ENCODE assay signal across 11 cellular contexts in genomic region chr10:102397222-102398171, GRCh38. TPM values are rescaled to one million over a fixed set of nuclear protein-coding genes. Genes with fewer than 3 reads are reported as not detected.
DNase-seq lines count a peak whose midpoint lies in the region; ATAC-seq and TF ChIP-seq lines count a peak whose summit lies in the region.
"Had no signal": no experiment of that assay in that cellular context is flagged by ENCODE, and none has a peak within 500 bp of the region (broad histone marks: within the 10 kb centered on the region; RNA-seq: fewer than 3 reads in every experiment).

No MANE protein-coding gene starts in this region.

- peaks cover 0 to 51% (median 9%) of the 10 kb centered on the region in 3 experiments for H3K36me3 ChIP-seq in naive thymus-derived CD4-positive, alpha-beta T cell (ENCODE audit: control insufficient read depth in 2 of 3, insufficient read depth in 3 of 3, low read length in 3 of 3)
- no peaks in the 10 kb centered on the region for H3K36me3 ChIP-seq in prostate gland

- peaks cover 69% of the 10 kb centered on the region for H3K36me3 Mint-ChIP-seq in activated CD8-positive, alpha-beta T cell treated with anti-CD3 and anti-CD28 coated beads for 36 hours (ENCODE audit: low read depth)
- peaks cover 0 to 42% (median 4%) of the 10 kb centered on the region in 5 donors for H3K36me3 Mint-ChIP-seq in naive thymus-derived CD4-positive, alpha-beta T cell

- H3K4me3 ChIP-seq in AG04450 (ENCODE audit: low read depth, low read length) (no peak overlapping the region), GM08714 (ENCODE audit: low read length) (peak overlapping the region; percentile 79; the same call in 1 of the 2 replicates), prostate gland (no peak overlapping the region)
- no peak overlapping the region for H3K4me3 ChIP-seq in naive thymus-derived CD4-positive, alpha-beta T cell (ENCODE audit: low read length)

- H3K4me3 Mint-ChIP-seq in activated CD8-positive, alpha-beta T cell treated with anti-CD3 and anti-CD28 coated beads for 36 hours = peak overlapping the region; percentile 93
- peak overlapping the region; percentile 91 to 99 (median 96) for H3K4me3 Mint-ChIP-seq in naive thymus-derived CD4-positive, alpha-beta T cell

- TF ChIP-seq POLR2A in prostate gland (IDR thresholded peaks at IDR 0.05) = no peak

- POLR2A ChIA-PET in AG04450 (lab: Yijun Ruan, JAX) = interaction anchor here (0.6 kb wide), 1 partner anchor 8 kb away, joined by 6 read pairs; no protein-coding TSS in a partner anchor
- POLR2A ChIA-PET in activated CD8-positive, alpha-beta T cell treated with anti-CD3 and anti-CD28 coated beads for 36 hours (lab: Charles Lee) = interaction anchor here (0.9 to 9.1 kb wide), 10 partner anchors 8 to 262 kb away, joined by 3 to 107 read pairs (median 16); partner anchors contain the start of genes C10orf95, CUEDC2 and FBXL15
- POLR2A ChIA-PET in naive thymus-derived CD4-positive, alpha-beta T cell (lab: Charles Lee) = interaction anchor here (0.6 to 9.0 kb wide), 12 partner anchors 10 to 277 kb away, joined by 3 to 90 read pairs (median 4); partner anchors contain the start of genes C10orf95, CUEDC2 and FBXL15

- DNase-seq in AG04450 (ENCODE audit: low read depth, low spot score) = no peak
- DNase-seq in activated CD8-positive, alpha-beta T cell treated with anti-CD3 and anti-CD28 coated beads for 36 hours = no peak
- no peak for DNase-seq in naive thymus-derived CD4-positive, alpha-beta T cell
- DNase-seq in prostate gland (ENCODE audit: low spot score) = no peak
- no peak for DNase-seq in foreskin keratinocyte
- DNase-seq in NAMALWA (ENCODE audit: low spot score) = no peak
- no peak for DNase-seq in NCI-H526 (lab: John Stamatoyannopoulos, UW)
- DNase-seq: left lung had no signal

- peaks cover 25 to 31% of the 10 kb centered on the region in 2 donors for H3K4me1 ChIP-seq in naive thymus-derived CD4-positive, alpha-beta T cell (ENCODE audit: control insufficient read depth in 2 of 2, insufficient read depth in 2 of 2, low read length in 2 of 2)
- H3K4me1 ChIP-seq in prostate gland (replicated peaks) (peaks cover 6% of the 10 kb centered on the region), foreskin keratinocyte (peaks cover 14% of the 10 kb centered on the region)

- no peaks in the 10 kb centered on the region for H3K9me3 Mint-ChIP-seq in activated CD8-positive, alpha-beta T cell treated with anti-CD3 and anti-CD28 coated beads for 36 hours
- no peaks in the 10 kb centered on the region for H3K9me3 Mint-ChIP-seq in naive thymus-derived CD4-positive, alpha-beta T cell

- peak overlapping the region; percentile 11 for H3K27ac ChIP-seq in AG04450 (ENCODE audit: low read depth, low read length)
- H3K27ac ChIP-seq in naive thymus-derived CD4-positive, alpha-beta T cell (ENCODE audit: low read depth, low read length) = peak overlapping the region; percentile 100
- no peak overlapping the region for H3K27ac ChIP-seq in prostate gland
- H3K27ac ChIP-seq in foreskin keratinocyte = no peak overlapping the region
- H3K27ac ChIP-seq: HL-60 had no signal

- H3K9me3 ChIP-seq in AG04450 (ENCODE audit: control insufficient read depth, insufficient read depth, low read length) (no peaks in the 10 kb centered on the region; the same call in 1 of the 2 replicates), prostate gland (no peaks in the 10 kb centered on the region)
- no peaks in the 10 kb centered on the region for H3K9me3 ChIP-seq in naive thymus-derived CD4-positive, alpha-beta T cell (ENCODE audit: control insufficient read depth in 2 of 3, low read length in 3 of 3)
- H3K9me3 ChIP-seq: left lung had no signal

- 92% methylated on average over 14 of the region's 14 CpGs for WGBS in prostate gland

- peak overlapping the region; percentile 98 for H3K27ac Mint-ChIP-seq in activated CD8-positive, alpha-beta T cell treated with anti-CD3 and anti-CD28 coated beads for 36 hours
- peak overlapping the region; percentile 94 to 100 (median 100) for H3K27ac Mint-ChIP-seq in naive thymus-derived CD4-positive, alpha-beta T cell

- H3K27me3 Mint-ChIP-seq in activated CD8-positive, alpha-beta T cell treated with anti-CD3 and anti-CD28 coated beads for 36 hours = no peaks in the 10 kb centered on the region
- H3K27me3 Mint-ChIP-seq in naive thymus-derived CD4-positive, alpha-beta T cell = no peaks in the 10 kb centered on the region

- ATAC-seq in activated CD8-positive, alpha-beta T cell treated with anti-CD3 and anti-CD28 coated beads for 36 hours = no peak
- no peak for ATAC-seq in naive thymus-derived CD4-positive, alpha-beta T cell
- ATAC-seq in foreskin keratinocyte = no peak
- ATAC-seq: left lung had no signal

- intact Hi-C loops in activated CD8-positive, alpha-beta T cell treated with anti-CD3 and anti-CD28 coated beads for 36 hours (cut with micrococcal nuclease) = no loop called here
- intact Hi-C loops in naive thymus-derived CD4-positive, alpha-beta T cell (cut with micrococcal nuclease) = loop anchor here (10.0 kb wide), 3 partner anchors 317 to 1727 kb away; partner anchors contain the start of genes ARL3 (in 1 of the 2), SFR1 (in 1 of the 2), SFXN2 (in 1 of the 2) and TAF5 (in 1 of the 2)
- intact Hi-C loops in prostate gland (cut with DNase I) = loop anchor here (2.0 to 10.0 kb wide), 4 partner anchors 107 to 229 kb away; partner anchors contain the start of genes ACTR1A, PITX3 and SUFU

- TF ChIP-seq CTCF in AG04450 (IDR thresholded peaks at IDR 0.05; ENCODE audit: low read depth, low read length) (no peak), prostate gland (IDR thresholded peaks at IDR 0.05) (no peak), foreskin keratinocyte (conservative IDR thresholded peaks at IDR 0.05) (no peak)
- no peak for TF ChIP-seq CTCF in activated CD8-positive, alpha-beta T cell treated with anti-CD3 and anti-CD28 coated beads for 36 hours (IDR thresholded peaks at IDR 0.05)

- H3K27me3 ChIP-seq in AG04450 (ENCODE audit: control insufficient read depth, insufficient read depth, low read length) = no peaks in the 10 kb centered on the region
- H3K27me3 ChIP-seq in naive thymus-derived CD4-positive, alpha-beta T cell (ENCODE audit: control insufficient read depth in 2 of 2, insufficient read depth in 2 of 2, low read length in 2 of 2) = no peaks in the 10 kb centered on the region
- no peaks in the 10 kb centered on the region for H3K27me3 ChIP-seq in prostate gland (replicated peaks; ENCODE audit: insufficient read depth)
- H3K27me3 ChIP-seq in foreskin keratinocyte = no peaks in the 10 kb centered on the region
- H3K27me3 ChIP-seq: left lung had no signal

- H3K4me1 Mint-ChIP-seq in activated CD8-positive, alpha-beta T cell treated with anti-CD3 and anti-CD28 coated beads for 36 hours (ENCODE audit: low read depth) = peaks cover 57% of the 10 kb centered on the region
- H3K4me1 Mint-ChIP-seq in naive thymus-derived CD4-positive, alpha-beta T cell = peaks cover 20 to 52% (median 46%) of the 10 kb centered on the region in 7 donors

- CTCF ChIA-PET in AG04450 (lab: Charles Lee) = interaction anchor here (0.5 to 4.2 kb wide), 7 partner anchors 24 to 228 kb away, joined by 3 to 33 read pairs (median 5); partner anchors contain the start of genes ELOVL3 and FBXL15
- CTCF ChIA-PET in activated CD8-positive, alpha-beta T cell treated with anti-CD3 and anti-CD28 coated beads for 36 hours (lab: Charles Lee) = interaction anchor here (0.7 to 15.2 kb wide), 12 partner anchors 8 to 170 kb away, joined by 3 to 143 read pairs (median 16); partner anchors contain the start of genes C10orf95, CUEDC2, ELOVL3 and FBXL15
- CTCF ChIA-PET in naive thymus-derived CD4-positive, alpha-beta T cell (lab: Charles Lee) = interaction anchor here (0.7 to 6.0 kb wide), 12 partner anchors 9 to 260 kb away, joined by 3 to 40 read pairs (median 4); partner anchors contain the start of gene FBXL15

RNA-seq across cellular contexts. Expression of gene NFKB2, which starts 2.0 kb away (rescaled TPM):
- 26.1 and 29.3 TPM in 2 replicates for polyA plus RNA-seq in AG04450 (2011; rRNA removed)
- polyA minus RNA-seq in AG04450 (2011; rRNA and poly(A)+ RNA removed) = 15.4 and 19.8 TPM in 2 replicates
- 100 to 1,000 TPM; 251 to 253 TPM for total RNA-seq in activated CD8-positive, alpha-beta T cell treated with anti-CD3 and anti-CD28 coated beads for 36 hours
- total RNA-seq in naive thymus-derived CD4-positive, alpha-beta T cell = 100 to 1,000 TPM; 146 to 271 (median 222) TPM
- 10 to 100 TPM in 1 of 2 donors, 1 to 10 TPM in 1; 8.7 to 13.1 TPM for polyA plus RNA-seq in naive thymus-derived CD4-positive, alpha-beta T cell
- 10 to 100 TPM; 22.5 to 40.4 TPM for total RNA-seq in prostate gland
- 35.5 and 40.2 TPM in 2 replicates for total RNA-seq in foreskin keratinocyte
- polyA plus RNA-seq in foreskin keratinocyte = 33.3 and 34.9 TPM in 2 replicates

RNA-seq across cellular contexts. Expression of gene PSD, which starts 21.1 kb away (rescaled TPM):
- polyA plus RNA-seq in AG04450 (2011; rRNA removed) = 5.5 and 8.2 TPM in 2 replicates
- 5.6 and 8.5 TPM in 2 replicates for polyA minus RNA-seq in AG04450 (2011; rRNA and poly(A)+ RNA removed)
- total RNA-seq in activated CD8-positive, alpha-beta T cell treated with anti-CD3 and anti-CD28 coated beads for 36 hours = 10 to 100 TPM in 1 of 2 experiments, 1 to 10 TPM in 1; 9.3 to 10.4 TPM
- total RNA-seq in naive thymus-derived CD4-positive, alpha-beta T cell = 10 to 100 TPM in 3 of 5 experiments, 1 to 10 TPM in 2; 3.5 to 16.9 (median 11.2) TPM
- 1 to 10 TPM; 3.9 to 4.5 TPM for polyA plus RNA-seq in naive thymus-derived CD4-positive, alpha-beta T cell
- total RNA-seq in prostate gland = 10 to 100 TPM in 1 of 2 donors, 1 to 10 TPM in 1; 1.0 to 10.9 TPM
- total RNA-seq in foreskin keratinocyte = 0.14 and 0.24 TPM in 2 replicates
- 0.09 and 0.15 TPM in 2 replicates for polyA plus RNA-seq in foreskin keratinocyte

RNA-seq across cellular contexts. Expression of gene FBXL15, which starts 23.1 kb away (rescaled TPM):
- polyA plus RNA-seq in AG04450 (2011; rRNA removed) (2.7 and 4.3 TPM in 2 replicates), foreskin keratinocyte (7.6 and 8.5 TPM in 2 replicates)
- 0.74 and 1.5 TPM in 2 replicates for polyA minus RNA-seq in AG04450 (2011; rRNA and poly(A)+ RNA removed)
- 10 to 100 TPM; 14.1 to 15.7 TPM for total RNA-seq in activated CD8-positive, alpha-beta T cell treated with anti-CD3 and anti-CD28 coated beads for 36 hours
- 10 to 100 TPM; 10.8 to 21.0 (median 14.1) TPM for total RNA-seq in naive thymus-derived CD4-positive, alpha-beta T cell
- polyA plus RNA-seq in naive thymus-derived CD4-positive, alpha-beta T cell = 10 to 100 TPM; 26.7 to 40.4 TPM
- total RNA-seq in prostate gland (10 to 100 TPM; 22.2 to 36.3 TPM), foreskin keratinocyte (5.5 and 5.9 TPM in 2 replicates)

RNA-seq across cellular contexts. Expression of gene CUEDC2, which starts 34.9 kb away (rescaled TPM):
- 61.1 and 68.6 TPM in 2 replicates for polyA plus RNA-seq in AG04450 (2011; rRNA removed)
- polyA minus RNA-seq in AG04450 (2011; rRNA and poly(A)+ RNA removed) = 33.3 and 43.0 TPM in 2 replicates
- 10 to 100 TPM; 71.8 to 76.4 TPM for total RNA-seq in activated CD8-positive, alpha-beta T cell treated with anti-CD3 and anti-CD28 coated beads for 36 hours
- 10 to 100 TPM; 27.0 to 69.0 (median 31.9) TPM for total RNA-seq in naive thymus-derived CD4-positive, alpha-beta T cell
- polyA plus RNA-seq in naive thymus-derived CD4-positive, alpha-beta T cell = 10 to 100 TPM; 60.1 to 67.2 TPM
- 10 to 100 TPM; 70.2 to 81.7 TPM for total RNA-seq in prostate gland
- total RNA-seq in foreskin keratinocyte = 55.1 and 61.7 TPM in 2 replicates
- polyA plus RNA-seq in foreskin keratinocyte = 106 and 109 TPM in 2 replicates

RNA-seq across cellular contexts. Expression of gene C10orf95, which starts 53.8 kb away (rescaled TPM):
- polyA plus RNA-seq in AG04450 (2011; rRNA removed) = 0.06 TPM in 1 of 2 replicates, not detected in the other
- not detected in 2 replicates for polyA minus RNA-seq in AG04450 (2011; rRNA and poly(A)+ RNA removed)
- under 1 TPM; 0.20 to 0.36 TPM for total RNA-seq in activated CD8-positive, alpha-beta T cell treated with anti-CD3 and anti-CD28 coated beads for 36 hours
- under 1 TPM in 4 of 5 experiments, not detected in 1; 0.19 to 0.78 (median 0.51) TPM for total RNA-seq in naive thymus-derived CD4-positive, alpha-beta T cell
- polyA plus RNA-seq in naive thymus-derived CD4-positive, alpha-beta T cell = under 1 TPM; 0.32 to 0.41 TPM
- 1 to 10 TPM in 1 of 2 donors, under 1 TPM in 1; 0.85 to 3.7 TPM for total RNA-seq in prostate gland
- 0.48 and 0.49 TPM in 2 replicates for total RNA-seq in foreskin keratinocyte
- polyA plus RNA-seq in foreskin keratinocyte = 0.67 and 0.78 TPM in 2 replicates
- total RNA-seq: glomerular endothelial cell had no signal

Comparison
In these comparisons a context has a peak if more than half of its experiments do, and no peak if none do; other contexts are left out.
1. H3K27ac ChIP-seq: peak in AG04450 (single experiment) and naive thymus-derived CD4-positive, alpha-beta T cell (single experiment); none in prostate gland (0 of 2) and foreskin keratinocyte (single experiment).